ENCODE assay signal across 28 cellular contexts in the genomic region with DNA sequence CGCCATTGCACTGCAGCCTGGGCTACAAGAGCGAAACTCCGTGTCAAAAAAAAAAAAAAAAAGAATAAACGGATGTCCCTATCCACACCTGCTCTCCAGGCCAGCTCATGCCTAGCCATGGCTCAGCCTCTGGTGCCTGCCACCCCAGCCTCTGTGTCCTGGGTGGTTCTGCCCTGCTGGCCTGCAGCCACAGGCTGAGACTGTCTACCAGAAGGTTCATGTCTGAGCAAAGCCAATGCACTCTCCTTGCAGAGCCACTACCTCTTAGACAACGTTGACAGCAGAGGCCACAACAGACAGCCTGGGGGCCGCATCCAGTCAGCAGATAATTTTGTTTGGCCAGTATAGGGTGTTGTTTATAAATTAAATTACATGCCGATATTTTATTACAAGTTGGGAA.
"Had no signal": no experiment of that assay in that cellular context is flagged by ENCODE, and none has a peak within 500 bp of the region (broad histone marks: within the 10 kb centered on the region; RNA-seq: fewer than 3 reads in every experiment).

No MANE protein-coding gene starts in this region.

- H3K9me3 Mint-ChIP-seq: activated B cell treated with CpG ODN at 0.5 μM for 24 hours; activated CD4-positive, alpha-beta memory T cell treated with anti-CD3 and anti-CD28 coated beads for 36 hours; activated T-helper 17 cell treated with anti-CD3 and anti-CD28 coated beads, Interleukin-2, amount 50 U/mL, for 72 hours; endodermal cell; T-helper 2 cell treated with Interferon-gamma antibody and Interleukin-4, amounts not matched to agents 5 μg/mL and 100 μg/mL, for 36 hours had no signal

- H3K4me3 Mint-ChIP-seq: activated B cell treated with CpG ODN at 0.5 μM for 24 hours; activated CD4-positive, alpha-beta memory T cell treated with anti-CD3 and anti-CD28 coated beads for 36 hours; activated CD8-positive, alpha-beta memory T cell treated with anti-CD3 and anti-CD28 coated beads, Interleukin-2, amount 10 ng/mL, durations not matched to agents 7 days and 5 days; activated naive CD8-positive, alpha-beta T cell; activated T-cell treated with anti-CD3 and anti-CD28 coated beads, Interleukin-2, amount 50 U/mL, for 24 hours; activated T-helper 17 cell treated with anti-CD3 and anti-CD28 coated beads, Interleukin-2, amount 50 U/mL, for 72 hours; endodermal cell; T-helper 17 cell; T-helper 2 cell treated with Interferon-gamma antibody and Interleukin-4, amounts not matched to agents 5 μg/mL and 100 μg/mL, for 36 hours had no signal

- H3K27ac Mint-ChIP-seq: activated B cell treated with CpG ODN at 0.5 μM for 24 hours; activated CD4-positive, alpha-beta memory T cell treated with anti-CD3 and anti-CD28 coated beads for 36 hours; activated CD8-positive, alpha-beta memory T cell treated with anti-CD3 and anti-CD28 coated beads, Interleukin-2, amount 10 ng/mL, durations not matched to agents 7 days and 5 days; activated naive CD8-positive, alpha-beta T cell; activated T-cell treated with anti-CD3 and anti-CD28 coated beads, Interleukin-2, amount 50 U/mL, for 24 hours; activated T-helper 17 cell treated with anti-CD3 and anti-CD28 coated beads, Interleukin-2, amount 50 U/mL, for 72 hours; endodermal cell; T-helper 17 cell; T-helper 2 cell treated with Interferon-gamma antibody and Interleukin-4, amounts not matched to agents 5 μg/mL and 100 μg/mL, for 36 hours had no signal

- ATAC-seq: activated CD4-positive, CD25-positive, alpha-beta regulatory T cell treated with anti-CD3 and anti-CD28 coated beads, Interleukin-2, amount 50 U/mL, for 24 hours; activated CD8-positive, alpha-beta memory T cell treated with anti-CD3 and anti-CD28 coated beads, Interleukin-2, amount 10 ng/mL, durations not matched to agents 7 days and 5 days; activated T-helper 17 cell treated with anti-CD3 and anti-CD28 coated beads, Interleukin-2, amount 50 U/mL, for 72 hours; body of pancreas; esophagus mucosa; T-helper 17 cell had no signal

- DNase-seq: activated B cell treated with CpG ODN at 0.5 μM for 24 hours; activated CD4-positive, alpha-beta memory T cell treated with anti-CD3 and anti-CD28 coated beads for 36 hours; activated CD4-positive, alpha-beta T cell treated with anti-CD3 and anti-CD28 coated beads for 48 hours; activated CD8-positive, alpha-beta memory T cell treated with anti-CD3 and anti-CD28 coated beads, Interleukin-2, amount 10 ng/mL, durations not matched to agents 7 days and 5 days; activated CD8-positive, alpha-beta memory T cell treated with anti-CD3 and anti-CD28 coated beads, Interleukin-2, amount 50 U/mL, for 48 hours; activated effector memory CD4-positive, alpha-beta T cell treated with Interleukin-2 at 50 U/mL for 16 hours; activated gamma-delta T cell treated with Interleukin-2 at 50 U/mL for 16 hours; activated naive CD4-positive, alpha-beta T cell treated with anti-CD3 and anti-CD28 coated beads, Interleukin-2, amount 50 U/mL, for 16 hours; activated naive CD4-positive, alpha-beta T cell treated with Interleukin-2 at 50 U/mL for 16 hours; activated T-cell treated with anti-CD3 and anti-CD28 coated beads for 4 hours; activated T-cell treated with anti-CD3 and anti-CD28 coated beads, Interleukin-2, amount 50 U/mL, for 24 hours; amygdala; body of pancreas; central memory CD4-positive, alpha-beta T cell; cerebellar nuclear complex; colonic mucosa; effector memory CD4-positive, alpha-beta T cell; endodermal cell; foreskin fibroblast; T-helper 1 cell; T-helper 17 cell; T1000; WERI-Rb-1 had no signal

- H3K4me1 Mint-ChIP-seq: activated B cell treated with CpG ODN at 0.5 μM for 24 hours; activated CD8-positive, alpha-beta memory T cell treated with anti-CD3 and anti-CD28 coated beads, Interleukin-2, amount 10 ng/mL, durations not matched to agents 7 days and 5 days; activated T-helper 17 cell treated with anti-CD3 and anti-CD28 coated beads, Interleukin-2, amount 50 U/mL, for 72 hours; T-helper 17 cell had no signal

- H3K36me3 Mint-ChIP-seq: activated CD4-positive, alpha-beta memory T cell treated with anti-CD3 and anti-CD28 coated beads for 36 hours; activated CD8-positive, alpha-beta memory T cell treated with anti-CD3 and anti-CD28 coated beads, Interleukin-2, amount 10 ng/mL, durations not matched to agents 7 days and 5 days; activated naive CD8-positive, alpha-beta T cell had no signal

- H3K27me3 Mint-ChIP-seq: activated CD4-positive, alpha-beta memory T cell treated with anti-CD3 and anti-CD28 coated beads for 36 hours; activated CD8-positive, alpha-beta memory T cell treated with anti-CD3 and anti-CD28 coated beads, Interleukin-2, amount 10 ng/mL, durations not matched to agents 7 days and 5 days; activated naive CD8-positive, alpha-beta T cell had no signal
